ENCODE assay signal across 12 cellular contexts in genomic region chr7:72976434-72976833, GRCh38. TPM values are rescaled to one million over a fixed set of nuclear protein-coding genes. Genes with fewer than 3 reads are reported as not detected.
"Had no signal": no experiment of that assay in that cellular context is flagged by ENCODE, and none has a peak within 500 bp of the region (broad histone marks: within the 10 kb centered on the region; RNA-seq: fewer than 3 reads in every experiment).

No MANE protein-coding gene starts in this region.

RNA-seq across cellular contexts. Expression of gene TRIM74, which starts 7.2 kb away (rescaled TPM):
- total RNA-seq: activated CD8-positive, alpha-beta T cell treated with anti-CD3 and anti-CD28 coated beads for 36 hours; gastrocnemius medialis had no signal

RNA-seq across cellular contexts. Expression of gene SPDYE8, which starts 53.1 kb away (rescaled TPM):
- total RNA-seq: activated B cell treated with CpG ODN at 0.5 μM for 24 hours; activated CD8-positive, alpha-beta T cell treated with anti-CD3 and anti-CD28 coated beads for 36 hours; activated T-cell treated with anti-CD3 and anti-CD28 coated beads, Interleukin-2, amount 50 U/mL, for 4 hours; activated T-helper 17 cell treated with anti-CD3 and anti-CD28 coated beads, Interleukin-2, amount 50 U/mL, for 72 hours; body of pancreas; chondrocyte; dermis blood vessel endothelial cell; esophagus muscularis mucosa; foreskin keratinocyte; gastrocnemius medialis; T-helper 17 cell had no signal
- polyA plus RNA-seq: adipose tissue, foreskin keratinocyte had no signal
